ENCODE assay signal across 1 cellular context in genomic region chr9:86767373-86767772, GRCh38.
TF ChIP-seq lines count a peak whose summit lies in the region.

No MANE protein-coding gene starts in this region.

TF ChIP-seq in WTC11, 78 proteins besides CTCF, POLR2A, EP300 and RAD21 (continued from another document):
- TF ChIP-seq, protein P1, sequence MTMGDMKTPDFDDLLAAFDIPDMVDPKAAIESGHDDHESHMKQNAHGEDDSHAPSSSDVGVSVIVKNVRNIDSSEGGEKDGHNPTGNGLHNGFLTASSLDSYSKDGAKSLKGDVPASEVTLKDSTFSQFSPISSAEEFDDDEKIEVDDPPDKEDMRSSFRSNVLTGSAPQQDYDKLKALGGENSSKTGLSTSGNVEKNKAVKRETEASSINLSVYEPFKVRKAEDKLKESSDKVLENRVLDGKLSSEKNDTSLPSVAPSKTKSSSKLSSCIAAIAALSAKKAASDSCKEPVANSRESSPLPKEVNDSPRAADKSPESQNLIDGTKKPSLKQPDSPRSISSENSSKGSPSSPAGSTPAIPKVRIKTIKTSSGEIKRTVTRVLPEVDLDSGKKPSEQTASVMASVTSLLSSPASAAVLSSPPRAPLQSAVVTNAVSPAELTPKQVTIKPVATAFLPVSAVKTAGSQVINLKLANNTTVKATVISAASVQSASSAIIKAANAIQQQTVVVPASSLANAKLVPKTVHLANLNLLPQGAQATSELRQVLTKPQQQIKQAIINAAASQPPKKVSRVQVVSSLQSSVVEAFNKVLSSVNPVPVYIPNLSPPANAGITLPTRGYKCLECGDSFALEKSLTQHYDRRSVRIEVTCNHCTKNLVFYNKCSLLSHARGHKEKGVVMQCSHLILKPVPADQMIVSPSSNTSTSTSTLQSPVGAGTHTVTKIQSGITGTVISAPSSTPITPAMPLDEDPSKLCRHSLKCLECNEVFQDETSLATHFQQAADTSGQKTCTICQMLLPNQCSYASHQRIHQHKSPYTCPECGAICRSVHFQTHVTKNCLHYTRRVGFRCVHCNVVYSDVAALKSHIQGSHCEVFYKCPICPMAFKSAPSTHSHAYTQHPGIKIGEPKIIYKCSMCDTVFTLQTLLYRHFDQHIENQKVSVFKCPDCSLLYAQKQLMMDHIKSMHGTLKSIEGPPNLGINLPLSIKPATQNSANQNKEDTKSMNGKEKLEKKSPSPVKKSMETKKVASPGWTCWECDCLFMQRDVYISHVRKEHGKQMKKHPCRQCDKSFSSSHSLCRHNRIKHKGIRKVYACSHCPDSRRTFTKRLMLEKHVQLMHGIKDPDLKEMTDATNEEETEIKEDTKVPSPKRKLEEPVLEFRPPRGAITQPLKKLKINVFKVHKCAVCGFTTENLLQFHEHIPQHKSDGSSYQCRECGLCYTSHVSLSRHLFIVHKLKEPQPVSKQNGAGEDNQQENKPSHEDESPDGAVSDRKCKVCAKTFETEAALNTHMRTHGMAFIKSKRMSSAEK (CRISPR knock-in tag; IDR thresholded peaks at IDR 0.05; ENCODE audit: borderline replicate concordance): no peak
- TF ChIP-seq FOXJ3 (CRISPR knock-in tag; IDR thresholded peaks at IDR 0.05; ENCODE audit: borderline replicate concordance): no peak
- no peak for TF ChIP-seq GABPB1 (CRISPR knock-in tag; IDR thresholded peaks at IDR 0.05)
- no peak for TF ChIP-seq FOXK1 (CRISPR knock-in tag; IDR thresholded peaks at IDR 0.05)
- no peak for TF ChIP-seq JUN (CRISPR knock-in tag; IDR thresholded peaks at IDR 0.05)
- TF ChIP-seq, protein P2, sequence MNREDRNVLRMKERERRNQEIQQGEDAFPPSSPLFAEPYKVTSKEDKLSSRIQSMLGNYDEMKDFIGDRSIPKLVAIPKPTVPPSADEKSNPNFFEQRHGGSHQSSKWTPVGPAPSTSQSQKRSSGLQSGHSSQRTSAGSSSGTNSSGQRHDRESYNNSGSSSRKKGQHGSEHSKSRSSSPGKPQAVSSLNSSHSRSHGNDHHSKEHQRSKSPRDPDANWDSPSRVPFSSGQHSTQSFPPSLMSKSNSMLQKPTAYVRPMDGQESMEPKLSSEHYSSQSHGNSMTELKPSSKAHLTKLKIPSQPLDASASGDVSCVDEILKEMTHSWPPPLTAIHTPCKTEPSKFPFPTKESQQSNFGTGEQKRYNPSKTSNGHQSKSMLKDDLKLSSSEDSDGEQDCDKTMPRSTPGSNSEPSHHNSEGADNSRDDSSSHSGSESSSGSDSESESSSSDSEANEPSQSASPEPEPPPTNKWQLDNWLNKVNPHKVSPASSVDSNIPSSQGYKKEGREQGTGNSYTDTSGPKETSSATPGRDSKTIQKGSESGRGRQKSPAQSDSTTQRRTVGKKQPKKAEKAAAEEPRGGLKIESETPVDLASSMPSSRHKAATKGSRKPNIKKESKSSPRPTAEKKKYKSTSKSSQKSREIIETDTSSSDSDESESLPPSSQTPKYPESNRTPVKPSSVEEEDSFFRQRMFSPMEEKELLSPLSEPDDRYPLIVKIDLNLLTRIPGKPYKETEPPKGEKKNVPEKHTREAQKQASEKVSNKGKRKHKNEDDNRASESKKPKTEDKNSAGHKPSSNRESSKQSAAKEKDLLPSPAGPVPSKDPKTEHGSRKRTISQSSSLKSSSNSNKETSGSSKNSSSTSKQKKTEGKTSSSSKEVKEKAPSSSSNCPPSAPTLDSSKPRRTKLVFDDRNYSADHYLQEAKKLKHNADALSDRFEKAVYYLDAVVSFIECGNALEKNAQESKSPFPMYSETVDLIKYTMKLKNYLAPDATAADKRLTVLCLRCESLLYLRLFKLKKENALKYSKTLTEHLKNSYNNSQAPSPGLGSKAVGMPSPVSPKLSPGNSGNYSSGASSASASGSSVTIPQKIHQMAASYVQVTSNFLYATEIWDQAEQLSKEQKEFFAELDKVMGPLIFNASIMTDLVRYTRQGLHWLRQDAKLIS (CRISPR knock-in tag; IDR thresholded peaks at IDR 0.05; ENCODE audit: borderline replicate concordance): no peak
- no peak for TF ChIP-seq FOXP4 (CRISPR knock-in tag; IDR thresholded peaks at IDR 0.05)
- TF ChIP-seq, protein P3, sequence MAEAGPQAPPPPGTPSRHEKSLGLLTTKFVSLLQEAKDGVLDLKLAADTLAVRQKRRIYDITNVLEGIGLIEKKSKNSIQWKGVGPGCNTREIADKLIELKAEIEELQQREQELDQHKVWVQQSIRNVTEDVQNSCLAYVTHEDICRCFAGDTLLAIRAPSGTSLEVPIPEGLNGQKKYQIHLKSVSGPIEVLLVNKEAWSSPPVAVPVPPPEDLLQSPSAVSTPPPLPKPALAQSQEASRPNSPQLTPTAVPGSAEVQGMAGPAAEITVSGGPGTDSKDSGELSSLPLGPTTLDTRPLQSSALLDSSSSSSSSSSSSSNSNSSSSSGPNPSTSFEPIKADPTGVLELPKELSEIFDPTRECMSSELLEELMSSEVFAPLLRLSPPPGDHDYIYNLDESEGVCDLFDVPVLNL (CRISPR knock-in tag; IDR thresholded peaks at IDR 0.05; ENCODE audit: borderline replicate concordance, low read depth): no peak
- no peak for TF ChIP-seq NFE2L1 (CRISPR knock-in tag; IDR thresholded peaks at IDR 0.05)
- TF ChIP-seq SMAD4 (CRISPR knock-in tag; IDR thresholded peaks at IDR 0.05): no peak
- TF ChIP-seq, protein P4, sequence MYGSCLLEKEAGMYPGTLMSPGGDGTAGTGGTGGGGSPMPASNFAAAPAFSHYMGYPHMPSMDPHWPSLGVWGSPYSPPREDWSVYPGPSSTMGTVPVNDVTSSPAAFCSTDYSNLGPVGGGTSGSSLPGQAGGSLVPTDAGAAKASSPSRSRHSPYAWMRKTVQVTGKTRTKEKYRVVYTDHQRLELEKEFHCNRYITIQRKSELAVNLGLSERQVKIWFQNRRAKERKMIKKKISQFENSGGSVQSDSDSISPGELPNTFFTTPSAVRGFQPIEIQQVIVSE (CRISPR knock-in tag; IDR thresholded peaks at IDR 0.05; ENCODE audit: borderline replicate concordance): no peak
- TF ChIP-seq NR2C2 (CRISPR knock-in tag; IDR thresholded peaks at IDR 0.05): no peak
- no peak for TF ChIP-seq MLX (CRISPR knock-in tag; IDR thresholded peaks at IDR 0.05)
- no peak for TF ChIP-seq ZNF512 (CRISPR knock-in tag; IDR thresholded peaks at IDR 0.05; ENCODE audit: borderline replicate concordance)
